ENCODE assay signal across 23 cellular contexts in the genomic region with DNA sequence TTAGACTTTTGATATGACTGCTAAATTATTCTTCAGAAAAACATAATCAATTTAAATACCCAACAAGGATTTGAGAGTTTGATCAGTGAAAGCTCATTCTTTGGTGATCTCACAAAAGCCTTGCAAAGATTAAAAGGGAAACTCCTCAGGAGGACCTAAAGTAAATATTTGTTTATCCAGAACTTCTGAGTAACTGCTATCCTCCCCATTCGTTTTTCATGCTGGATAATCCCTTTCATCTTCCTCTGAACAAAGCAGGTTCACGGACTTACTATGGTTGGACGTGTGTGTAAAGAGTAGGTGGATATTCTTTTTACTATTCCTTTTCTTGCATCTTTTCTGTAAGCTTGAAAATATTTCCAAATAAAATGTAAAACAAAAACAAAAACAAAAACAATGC.
"Had no signal": no experiment of that assay in that cellular context is flagged by ENCODE, and none has a peak within 500 bp of the region (broad histone marks: within the 10 kb centered on the region; RNA-seq: fewer than 3 reads in every experiment).

No MANE protein-coding gene starts in this region.

- H3K4me3 Mint-ChIP-seq: naive thymus-derived CD4-positive, alpha-beta T cell; natural killer cell treated with Interleukin-12 subunit alpha and Interleukin-12 subunit beta and Interleukin-15 and Interleukin-18, amount 100 ng/mL, for 72 hours; stimulated activated naive B cell treated with anti-CD40 and anti-IgM and Interleukin-4, amounts not matched to agents 10 μg/mL and 1 μg/mL and 100 μg/mL, for 72 hours had no signal

- H3K27ac Mint-ChIP-seq: naive thymus-derived CD4-positive, alpha-beta T cell; natural killer cell treated with Interleukin-12 subunit alpha and Interleukin-12 subunit beta and Interleukin-15 and Interleukin-18, amount 100 ng/mL, for 72 hours; progenitor cell of endocrine pancreas; stimulated activated naive B cell treated with anti-CD40 and anti-IgM and Interleukin-4, amounts not matched to agents 10 μg/mL and 1 μg/mL and 100 μg/mL, for 72 hours had no signal

- H3K4me1 ChIP-seq: left lung, lower lobe of right lung, right atrium auricular region, stomach, testis, thyroid gland, transverse colon, upper lobe of left lung had no signal

- H3K9me3 Mint-ChIP-seq: natural killer cell treated with Interleukin-12 subunit alpha and Interleukin-12 subunit beta and Interleukin-15 and Interleukin-18, amount 100 ng/mL, for 72 hours; stimulated activated naive B cell treated with anti-CD40 and anti-IgM and Interleukin-4, amounts not matched to agents 10 μg/mL and 1 μg/mL and 100 μg/mL, for 72 hours had no signal

- H3K9me3 ChIP-seq: lower lobe of right lung, mucosa of descending colon, ovary, testis, thyroid gland, transverse colon, upper lobe of left lung had no signal

- H3K27me3 ChIP-seq: left lung, ovary, right atrium auricular region, stomach, testis, thyroid gland, transverse colon, upper lobe of left lung had no signal

- DNase-seq: hippocampal formation; left colon; left lung; lower lobe of right lung; midbrain; mucosa of descending colon; naive thymus-derived CD4-positive, alpha-beta T cell; ovary; stimulated activated CD4-positive, alpha-beta T cell treated with anti-CD3 and anti-CD28 coated beads, Interleukin-12 subunit alpha, Interleukin-12 subunit beta, amount 100 ng/mL, for 4 hours; stimulated activated CD4-positive, alpha-beta T cell treated with anti-CD3 and anti-CD28 coated beads, Interleukin-15, amount 100 ng/mL, for 24 hours; stimulated activated CD4-positive, alpha-beta T cell treated with anti-CD3 and anti-CD28 coated beads, Interleukin-2, amount 100 ng/mL, for 24 hours; stimulated activated CD4-positive, alpha-beta T cell treated with anti-CD3 and anti-CD28 coated beads, Interleukin-4, amount 100 ng/mL, for 1 hour; stimulated activated naive B cell treated with anti-CD40 and anti-IgM and Interleukin-4, amounts not matched to agents 10 μg/mL and 1 μg/mL and 100 μg/mL, for 72 hours; stimulated activated naive CD8-positive, alpha-beta T cell treated with anti-CD3 and anti-CD28 coated beads, Interleukin-15, Interleukin-2, amounts not matched to agents 100 U/mL and 50 U/mL, for 24 hours; stomach; testis; thyroid gland; transverse colon; upper lobe of left lung had no signal

- H3K27ac ChIP-seq: left lung, lower lobe of right lung, ovary, right atrium auricular region, skin epidermis, stomach, testis, thyroid gland, transverse colon, upper lobe of left lung had no signal

- H3K4me3 ChIP-seq: left lung, lower lobe of right lung, mucosa of descending colon, ovary, right atrium auricular region, skin epidermis, stomach, testis, thyroid gland, transverse colon, upper lobe of left lung had no signal

- H3K36me3 Mint-ChIP-seq: natural killer cell treated with Interleukin-12 subunit alpha and Interleukin-12 subunit beta and Interleukin-15 and Interleukin-18, amount 100 ng/mL, for 72 hours had no signal

- H3K27me3 Mint-ChIP-seq: naive thymus-derived CD4-positive, alpha-beta T cell; natural killer cell treated with Interleukin-12 subunit alpha and Interleukin-12 subunit beta and Interleukin-15 and Interleukin-18, amount 100 ng/mL, for 72 hours; progenitor cell of endocrine pancreas; stimulated activated naive B cell treated with anti-CD40 and anti-IgM and Interleukin-4, amounts not matched to agents 10 μg/mL and 1 μg/mL and 100 μg/mL, for 72 hours had no signal

- H3K36me3 ChIP-seq: left lung, lower lobe of right lung, ovary, right atrium auricular region, thyroid gland, transverse colon, upper lobe of left lung had no signal
